Comparison of ENCODE assay signal across 33 cellular contexts in the genomic region with DNA sequence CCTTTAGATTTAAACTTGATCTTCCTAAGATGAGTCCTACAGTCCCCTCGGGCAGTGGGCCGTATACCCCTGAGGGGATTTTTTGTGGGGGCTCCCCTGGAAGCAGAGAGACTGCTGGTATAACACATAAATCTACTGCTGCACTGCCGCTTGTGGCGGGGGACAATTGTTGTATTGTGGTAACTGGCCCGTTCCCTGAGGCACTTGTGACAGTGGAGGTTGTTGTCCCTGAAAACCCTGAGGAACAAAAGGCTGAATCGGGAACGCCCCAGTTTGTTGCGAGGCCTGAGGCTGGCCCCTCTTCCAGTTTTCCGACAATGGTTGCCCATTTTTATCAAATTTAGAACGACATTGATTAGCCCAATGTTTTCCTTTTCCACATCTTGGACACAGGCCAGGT. TPM values are rescaled to one million over a fixed set of nuclear protein-coding genes. Genes with fewer than 3 reads are reported as not detected.
DNase-seq lines count a peak whose midpoint lies in the region; ATAC-seq and TF ChIP-seq lines count a peak whose summit lies in the region.
"Had no signal": no experiment of that assay in that cellular context is flagged by ENCODE, and none has a peak within 500 bp of the region (broad histone marks: within the 10 kb centered on the region; RNA-seq: fewer than 3 reads in every experiment).

No MANE protein-coding gene starts in this region.

- TF ChIP-seq CTCF in mucosa of descending colon (IDR thresholded peaks at IDR 0.05): no peak

- H3K36me3 ChIP-seq in mucosa of descending colon (ENCODE audit: low read depth): peaks cover 3% of the 10 kb centered on the region
- H3K36me3 ChIP-seq: HAP-1, left ventricle myocardium inferior, neutrophil, suprapubic skin, uterus had no signal

- ATAC-seq in mucosa of descending colon: no peak
- ATAC-seq in activated naive CD4-positive, alpha-beta T cell treated with anti-CD3 and anti-CD28 coated beads, Interleukin-2, amount 50 U/mL, for 72 hours: no peak
- ATAC-seq: Right ventricle myocardium inferior had no signal

- intact Hi-C loops in mucosa of descending colon (cut with DNase I, micrococcal nuclease): loop anchor here in 1 of 2 donors (5.0 kb wide), 1 partner anchor 241 kb away; a partner anchor contains a TSS

- DNase-seq in C1 segment of cervical spinal cord (lab: John Stamatoyannopoulos, UW) (peak in 9 of 14 donors; percentile 31 to 70 (median 49)), amygdala (lab: John Stamatoyannopoulos, UW) (peak in 37 of 56 donors; percentile 7 to 77 (median 51)), hypothalamus (lab: John Stamatoyannopoulos, UW) (peak in 30 of 51 donors; percentile 11 to 83 (median 44)), putamen (ENCODE audit: low spot score) (peak; percentile 77), activated T-cell treated with anti-CD3 and anti-CD28 coated beads for 4 hours (no peak), mucosa of descending colon (no peak), HT-29 (ENCODE audit: low spot score) (no peak)
- no peak for DNase-seq in activated naive CD4-positive, alpha-beta T cell treated with anti-CD3 and anti-CD28 coated beads, Interleukin-2, amount 50 U/mL, for 72 hours (ENCODE audit: low spot score in 2 of 2)
- DNase-seq: ACHN; activated CD4-positive, alpha-beta memory T cell treated with anti-CD3 and anti-CD28 coated beads for 36 hours; activated CD4-positive, alpha-beta T cell treated with anti-CD3 and anti-CD28 coated beads for 1 hour; activated CD8-positive, alpha-beta memory T cell treated with anti-CD3 and anti-CD28 coated beads, Interleukin-2, amount 50 U/mL, for 4 hours; activated naive CD4-positive, alpha-beta T cell treated with Interleukin-2 at 50 U/mL for 16 hours; DND-41; effector CD4-positive, alpha-beta T cell; GF-D8; left ventricle myocardium inferior; mesendoderm; NCI-H2029 treated with DMSO at 0.1 percent for 48 hours; NCI-H2227 treated with DMSO at 0.1 percent for 48 hours; NCI-H526; PC-9; SK-N-SH; stimulated activated CD4-positive, alpha-beta T cell treated with anti-CD3 and anti-CD28 coated beads, Interleukin-15, amount 100 ng/mL, for 24 hours; stimulated activated CD4-positive, alpha-beta T cell treated with anti-CD3 and anti-CD28 coated beads, Interleukin-4, amount 100 ng/mL, for 4 hours; T-helper 2 cell; uterus had no signal

- no peaks in the 10 kb centered on the region for H3K9me3 Mint-ChIP-seq in activated naive CD4-positive, alpha-beta T cell treated with anti-CD3 and anti-CD28 coated beads, Interleukin-2, amount 50 U/mL, for 72 hours
- H3K9me3 Mint-ChIP-seq: activated CD4-positive, alpha-beta memory T cell treated with anti-CD3 and anti-CD28 coated beads for 36 hours; activated T-helper 1 cell treated with anti-CD3 and anti-CD28 coated beads, Interleukin-12 subunit alpha, Interleukin-12 subunit beta, Interleukin-2, Interleukin-4 antibody, amounts not matched to agents 30 ng/mL and 10 ng/mL and 1 ng/mL, durations not matched to agents 14 hours and 24 hours and 36 hours had no signal

- no peak overlapping the region for H3K27ac Mint-ChIP-seq in activated naive CD4-positive, alpha-beta T cell treated with anti-CD3 and anti-CD28 coated beads, Interleukin-2, amount 50 U/mL, for 72 hours
- H3K27ac Mint-ChIP-seq: activated CD4-positive, alpha-beta memory T cell treated with anti-CD3 and anti-CD28 coated beads for 36 hours; activated T-helper 1 cell treated with anti-CD3 and anti-CD28 coated beads, Interleukin-12 subunit alpha, Interleukin-12 subunit beta, Interleukin-2, Interleukin-4 antibody, amounts not matched to agents 30 ng/mL and 10 ng/mL and 1 ng/mL, durations not matched to agents 14 hours and 24 hours and 36 hours had no signal

- H3K9me3 ChIP-seq in mucosa of descending colon: no peaks in the 10 kb centered on the region
- H3K9me3 ChIP-seq: HAP-1, left ventricle myocardium inferior, neutrophil, SK-N-SH, suprapubic skin, uterus had no signal

- peaks cover 26% of the 10 kb centered on the region for H3K4me1 ChIP-seq in mucosa of descending colon (ENCODE audit: low read depth)
- H3K4me1 ChIP-seq: uterus had no signal

- H3K36me3 Mint-ChIP-seq in activated naive CD4-positive, alpha-beta T cell treated with anti-CD3 and anti-CD28 coated beads, Interleukin-2, amount 50 U/mL, for 72 hours: no peaks in the 10 kb centered on the region
- H3K36me3 Mint-ChIP-seq: activated CD4-positive, alpha-beta memory T cell treated with anti-CD3 and anti-CD28 coated beads for 36 hours had no signal

- no peak overlapping the region for H3K4me3 ChIP-seq in mucosa of descending colon
- H3K4me3 ChIP-seq: HAP-1, left ventricle myocardium inferior, PC-9, suprapubic skin, uterus had no signal

RNA-seq across cellular contexts. Expression of a gene that starts 4.7 kb away (rescaled TPM):
- 100 to 1,000 TPM; 110 to 373 (median 127) TPM for total RNA-seq in mucosa of descending colon
- 357 and 376 TPM in 2 replicates for total RNA-seq in HT-29 (2014; rRNA removed; shearing (Covaris generic))
- 10 to 100 TPM; 31.1 to 46.8 TPM for total RNA-seq in activated naive CD4-positive, alpha-beta T cell treated with anti-CD3 and anti-CD28 coated beads, Interleukin-2, amount 50 U/mL, for 72 hours

RNA-seq across cellular contexts. Expression of a gene that starts 9.7 kb away (rescaled TPM):
- total RNA-seq in mucosa of descending colon: 10 to 100 TPM in 1 of 3 donors, 1 to 10 TPM in 2; 4.0 to 38.0 (median 7.0) TPM
- total RNA-seq in HT-29 (2014; rRNA removed; shearing (Covaris generic)): 9.0 and 10.4 TPM in 2 replicates
- total RNA-seq in activated naive CD4-positive, alpha-beta T cell treated with anti-CD3 and anti-CD28 coated beads, Interleukin-2, amount 50 U/mL, for 72 hours: 1 to 10 TPM in 1 of 2 donors, under 1 TPM in 1; 0.18 to 1.3 TPM

RNA-seq across cellular contexts. Expression of a gene that starts 21.3 kb away (rescaled TPM):
- 100 to 1,000 TPM in 2 of 3 donors, 10 to 100 TPM in 1; 92.1 to 142 (median 112) TPM for total RNA-seq in mucosa of descending colon
- total RNA-seq in HT-29 (2014; rRNA removed; shearing (Covaris generic)): 242 and 247 TPM in 2 replicates
- 100 to 1,000 TPM in 1 of 2 donors, 10 to 100 TPM in 1; 79.3 to 101 TPM for total RNA-seq in activated naive CD4-positive, alpha-beta T cell treated with anti-CD3 and anti-CD28 coated beads, Interleukin-2, amount 50 U/mL, for 72 hours

RNA-seq across cellular contexts. Expression of a gene that starts 22.1 kb away (rescaled TPM):
- 10 to 100 TPM in 1 of 3 donors, 1 to 10 TPM in 2; 1.6 to 17.2 (median 3.7) TPM for total RNA-seq in mucosa of descending colon
- total RNA-seq in HT-29 (2014; rRNA removed; shearing (Covaris generic)): 0.60 TPM in 1 of 2 replicates, not detected in the other
- not detected for total RNA-seq in activated naive CD4-positive, alpha-beta T cell treated with anti-CD3 and anti-CD28 coated beads, Interleukin-2, amount 50 U/mL, for 72 hours
- total RNA-seq: activated CD4-positive, alpha-beta memory T cell treated with anti-CD3 and anti-CD28 coated beads for 36 hours; activated T-helper 1 cell treated with anti-CD3 and anti-CD28 coated beads, Interleukin-12 subunit alpha, Interleukin-12 subunit beta, Interleukin-2, Interleukin-4 antibody, amounts not matched to agents 30 ng/mL and 10 ng/mL and 1 ng/mL, durations not matched to agents 14 hours and 24 hours and 36 hours; PC-9; uterus had no signal

RNA-seq across cellular contexts. Expression of a gene that starts 28.4 kb away (rescaled TPM):
- not detected for total RNA-seq in mucosa of descending colon
- not detected in 2 replicates for total RNA-seq in HT-29 (2014; rRNA removed; shearing (Covaris generic))
- not detected for total RNA-seq in activated naive CD4-positive, alpha-beta T cell treated with anti-CD3 and anti-CD28 coated beads, Interleukin-2, amount 50 U/mL, for 72 hours
- total RNA-seq: activated CD4-positive, alpha-beta memory T cell treated with anti-CD3 and anti-CD28 coated beads for 36 hours; activated T-helper 1 cell treated with anti-CD3 and anti-CD28 coated beads, Interleukin-12 subunit alpha, Interleukin-12 subunit beta, Interleukin-2, Interleukin-4 antibody, amounts not matched to agents 30 ng/mL and 10 ng/mL and 1 ng/mL, durations not matched to agents 14 hours and 24 hours and 36 hours; glomerular endothelial cell; left ventricle myocardium inferior; PC-9; Right ventricle myocardium inferior; suprapubic skin had no signal

Comparison
In these comparisons a context has a peak if more than half of its experiments do, and no peak if none do; other contexts are left out.
1. DNase-seq: peak in C1 segment of cervical spinal cord (9 of 14), amygdala (37 of 56), hypothalamus (30 of 51) and putamen (single experiment); none in activated T-cell treated with anti-CD3 and anti-CD28 coated beads for 4 hours (single experiment), mucosa of descending colon (0 of 3), HT-29 (single experiment) and activated naive CD4-positive, alpha-beta T cell treated with anti-CD3 and anti-CD28 coated beads, Interleukin-2, amount 50 U/mL, for 72 hours (0 of 2).